Comparison of ENCODE assay signal across 10 cellular contexts in genomic region chr13:77339408-77339807, GRCh38.
DNase-seq lines count a peak whose midpoint lies in the region; ATAC-seq lines count a peak whose summit lies in the region.
"Had no signal": no experiment of that assay in that cellular context is flagged by ENCODE, and none has a peak within 500 bp of the region (broad histone marks: within the 10 kb centered on the region; RNA-seq: fewer than 3 reads in every experiment).

No MANE protein-coding gene starts in this region.

- ATAC-seq in GM18861 (IDR thresholded peaks at IDR 0.05; ENCODE audit: unreplicated experiment) (peak; percentile 68), GM21576 (IDR thresholded peaks at IDR 0.05; ENCODE audit: unreplicated experiment) (peak; percentile 66), HG03342 (IDR thresholded peaks at IDR 0.05; ENCODE audit: unreplicated experiment) (peak; percentile 68)

- peak; percentile 54 for DNase-seq in germinal center (ENCODE audit: low spot score)
- no peak for DNase-seq in SHP77 (lab: John Stamatoyannopoulos, UW)
- DNase-seq in EL, result no peak
- DNase-seq in NCI-H1694 treated with DMSO at 0.1 percent for 48 hours (lab: John Stamatoyannopoulos, UW), result no peak
- DNase-seq in COLO668 (lab: John Stamatoyannopoulos, UW; ENCODE audit: unreplicated experiment), result no peak
- DNase-seq: activated CD4-positive, CD25-positive, alpha-beta regulatory T cell treated with anti-CD3 and anti-CD28 coated beads, Interleukin-2, amount 50 U/mL, for 72 hours; midbrain had no signal
